In genomic region chr5:134100283-134101011, GRCh38 we compare ENCODE assay signal across 9 cellular contexts. TPM values are rescaled to one million over a fixed set of nuclear protein-coding genes. Genes with fewer than 3 reads are reported as not detected.
DNase-seq lines count a peak whose midpoint lies in the region; ATAC-seq, FAIRE-seq and TF ChIP-seq lines count a peak whose summit lies in the region.
"Had no signal": no experiment of that assay in that cellular context is flagged by ENCODE, and none has a peak within 500 bp of the region (broad histone marks: within the 10 kb centered on the region; RNA-seq: fewer than 3 reads in every experiment).

No MANE protein-coding gene starts in this region.

- H3K79me2 ChIP-seq in GM23248 (ENCODE audit: insufficient read depth) = no peaks in the 10 kb centered on the region

- H3K27me3 Mint-ChIP-seq in activated T-helper 17 cell treated with anti-CD3 and anti-CD28 coated beads, Interleukin-2, amount 50 U/mL, for 72 hours = no peaks in the 10 kb centered on the region

- H3K27ac Mint-ChIP-seq in activated T-helper 17 cell treated with anti-CD3 and anti-CD28 coated beads, Interleukin-2, amount 50 U/mL, for 72 hours = peak overlapping the region; percentile 83
- H3K27ac Mint-ChIP-seq in stimulated activated effector memory CD8-positive, alpha-beta T cell treated with anti-CD3 and anti-CD28 coated beads, Interleukin-12 subunit alpha, Interleukin-12 subunit beta, amount 100 ng/mL, for 72 hours = peak overlapping the region; percentile 29

- H3K4me3 Mint-ChIP-seq in activated T-helper 17 cell treated with anti-CD3 and anti-CD28 coated beads, Interleukin-2, amount 50 U/mL, for 72 hours = peak overlapping the region; percentile 60
- peak overlapping the region; percentile 12 for H3K4me3 Mint-ChIP-seq in stimulated activated effector memory CD8-positive, alpha-beta T cell treated with anti-CD3 and anti-CD28 coated beads, Interleukin-12 subunit alpha, Interleukin-12 subunit beta, amount 100 ng/mL, for 72 hours

- H3K36me3 ChIP-seq in GM06990 (ENCODE audit: control insufficient read depth, insufficient read depth, low read length) (no peaks in the 10 kb centered on the region), GM23248 (ENCODE audit: low read depth) (no peaks in the 10 kb centered on the region), kidney (ENCODE audit: control insufficient read depth in 1 of 2, insufficient read depth in 2 of 2, low read length in 2 of 2) (no peaks in the 10 kb centered on the region)
- H3K36me3 ChIP-seq: neutrophil had no signal

- H3K9ac ChIP-seq in GM23248 (no peak overlapping the region), kidney (ENCODE audit: low read length in 2 of 2) (no peak overlapping the region)

- H3K27me3 ChIP-seq in GM06990 (replicated peaks; ENCODE audit: control insufficient read depth, insufficient read depth, low read length) (no peaks in the 10 kb centered on the region), GM23248 (replicated peaks; ENCODE audit: insufficient read depth) (no peaks in the 10 kb centered on the region)

- in situ Hi-C loops in GM23248 (cut with MboI) = no loop called here

- H3K9me3 ChIP-seq in GM23248 (ENCODE audit: low read depth) = no peaks in the 10 kb centered on the region
- no peaks in the 10 kb centered on the region for H3K9me3 ChIP-seq in kidney (ENCODE audit: control insufficient read depth in 1 of 2, low read length in 2 of 2)
- H3K9me3 ChIP-seq: neutrophil had no signal

- no peak overlapping the region for H3K27ac ChIP-seq in GM23248
- H3K27ac ChIP-seq in kidney (ENCODE audit: low read depth in 2 of 2, low read length in 2 of 2) = no peak overlapping the region
- H3K27ac ChIP-seq: neutrophil had no signal

- 0 out of 2 replicates have a peak, but pooled peaks cover 4% of the 10 kb centered on the region for H3F3A ChIP-seq in GM23248 (ENCODE audit: insufficient read depth)

- no peaks in the 10 kb centered on the region for H3K36me3 Mint-ChIP-seq in activated T-helper 17 cell treated with anti-CD3 and anti-CD28 coated beads, Interleukin-2, amount 50 U/mL, for 72 hours (ENCODE audit: low read depth)
- H3K36me3 Mint-ChIP-seq in stimulated activated effector memory CD8-positive, alpha-beta T cell treated with anti-CD3 and anti-CD28 coated beads, Interleukin-12 subunit alpha, Interleukin-12 subunit beta, amount 100 ng/mL, for 72 hours = no peaks in the 10 kb centered on the region

- H3K9me3 Mint-ChIP-seq in activated T-helper 17 cell treated with anti-CD3 and anti-CD28 coated beads, Interleukin-2, amount 50 U/mL, for 72 hours = no peaks in the 10 kb centered on the region
- no peaks in the 10 kb centered on the region for H3K9me3 Mint-ChIP-seq in stimulated activated effector memory CD8-positive, alpha-beta T cell treated with anti-CD3 and anti-CD28 coated beads, Interleukin-12 subunit alpha, Interleukin-12 subunit beta, amount 100 ng/mL, for 72 hours

- intact Hi-C loops in kidney (cut with DNase I) = no loop called here

- H3K4me1 ChIP-seq in GM23248 (ENCODE audit: insufficient read depth) (no peaks in the 10 kb centered on the region), kidney (ENCODE audit: control insufficient read depth in 1 of 2, insufficient read depth in 1 of 2, low read depth in 1 of 2, low read length in 2 of 2) (peaks cover 0 to 10% of the 10 kb centered on the region in 2 donors)

- peak; percentile 84 for ATAC-seq in activated T-helper 17 cell treated with anti-CD3 and anti-CD28 coated beads, Interleukin-2, amount 50 U/mL, for 72 hours (replicated peaks)
- peak; percentile 93 for ATAC-seq in stimulated activated effector memory CD8-positive, alpha-beta T cell treated with anti-CD3 and anti-CD28 coated beads, Interleukin-12 subunit alpha, Interleukin-12 subunit beta, amount 100 ng/mL, for 72 hours

- no peak overlapping the region for H3K4me3 ChIP-seq in GM06990 (replicated peaks; ENCODE audit: low read depth, low read length)
- H3K4me3 ChIP-seq in GM23248 = no peak overlapping the region
- no peak overlapping the region for H3K4me3 ChIP-seq in kidney (ENCODE audit: low read length in 2 of 2)

- TF ChIP-seq CTCF in GM06990 (IDR thresholded peaks at IDR 0.05; ENCODE audit: insufficient read depth, low read length, poor library complexity, severe bottlenecking) (no peak), kidney (IDR thresholded peaks at IDR 0.05; ENCODE audit: borderline replicate concordance, extremely low read depth, insufficient read depth) (no peak)

- no peaks in the 10 kb centered on the region for H3K9me2 ChIP-seq in GM23248 (ENCODE audit: insufficient read depth)

- 53 to 56% methylated on average over 9 of the region's 9 CpGs for WGBS in GM23248 (ENCODE audit: low coverage in 1 of 2, low lambda C conversion rate in 2 of 2, missing lambda C conversion rate in 2 of 2), 2 experiments

- peaks cover 47% of the 10 kb centered on the region for H3K4me1 Mint-ChIP-seq in activated T-helper 17 cell treated with anti-CD3 and anti-CD28 coated beads, Interleukin-2, amount 50 U/mL, for 72 hours
- peaks cover 72% of the 10 kb centered on the region for H3K4me1 Mint-ChIP-seq in stimulated activated effector memory CD8-positive, alpha-beta T cell treated with anti-CD3 and anti-CD28 coated beads, Interleukin-12 subunit alpha, Interleukin-12 subunit beta, amount 100 ng/mL, for 72 hours

- DNase-seq in GM06990 (ENCODE audit: extremely low read depth, insufficient read length) (peak; percentile 88), GM23248 (peak; percentile 62), NCI-H526 (lab: John Stamatoyannopoulos, UW) (peak; percentile 76 to 84), kidney (peak; percentile 79), hepatic stellate cell (ENCODE audit: low spot score) (no peak), NCI-H2029 treated with DMSO at 0.1 percent for 48 hours (lab: John Stamatoyannopoulos, UW) (no peak)
- peak; percentile 62 to 88 for DNase-seq in stimulated activated effector memory CD8-positive, alpha-beta T cell treated with anti-CD3 and anti-CD28 coated beads, Interleukin-12 subunit alpha, Interleukin-12 subunit beta, amount 100 ng/mL, for 72 hours (ENCODE audit: low spot score in 2 of 2)

- 0 out of 2 replicates have a peak overlapping the region, but pooled peaks have one; percentile 32 for H2AFZ ChIP-seq in GM23248

- no peaks in the 10 kb centered on the region for H4K20me1 ChIP-seq in GM23248 (ENCODE audit: insufficient read depth)

- FAIRE-seq in kidney (lab: Jason Lieb, UNC) = no peak

- H3K4me2 ChIP-seq in GM23248 (ENCODE audit: unreplicated experiment) = no peak overlapping the region

RNA-seq across cellular contexts. Expression of gene TCF7, which starts 14.0 kb away (rescaled TPM):
- 1.4 and 2.5 TPM in 2 replicates for total RNA-seq in GM23248 (2014; rRNA removed; shearing (Covaris generic))
- polyA plus RNA-seq in GM23248 (2016; fragmentation: Nextera tagmentation; extraction: Ambion mirVana) = 2.4 and 2.7 TPM in 2 replicates
- 10 to 100 TPM in 1 of 2 donors, 1 to 10 TPM in 1; 5.9 to 42.2 TPM for total RNA-seq in activated T-helper 17 cell treated with anti-CD3 and anti-CD28 coated beads, Interleukin-2, amount 50 U/mL, for 72 hours
- total RNA-seq in kidney = 15.6 TPM
- 1.2 TPM for polyA plus RNA-seq in kidney (ENCODE audit: insufficient read depth, low read depth, low replicate concordance)

Comparison
In these comparisons a context has a peak if more than half of its experiments do, and no peak if none do; other contexts are left out.
1. DNase-seq: peak in GM06990 (single experiment), GM23248 (single experiment), NCI-H526 (2 of 2), kidney (single experiment) and stimulated activated effector memory CD8-positive, alpha-beta T cell treated with anti-CD3 and anti-CD28 coated beads, Interleukin-12 subunit alpha, Interleukin-12 subunit beta, amount 100 ng/mL, for 72 hours (2 of 2); none in hepatic stellate cell (single experiment) and NCI-H2029 treated with DMSO at 0.1 percent for 48 hours (single experiment).